Comparison of ENCODE assay signal across 8 cellular contexts in the genomic region with DNA sequence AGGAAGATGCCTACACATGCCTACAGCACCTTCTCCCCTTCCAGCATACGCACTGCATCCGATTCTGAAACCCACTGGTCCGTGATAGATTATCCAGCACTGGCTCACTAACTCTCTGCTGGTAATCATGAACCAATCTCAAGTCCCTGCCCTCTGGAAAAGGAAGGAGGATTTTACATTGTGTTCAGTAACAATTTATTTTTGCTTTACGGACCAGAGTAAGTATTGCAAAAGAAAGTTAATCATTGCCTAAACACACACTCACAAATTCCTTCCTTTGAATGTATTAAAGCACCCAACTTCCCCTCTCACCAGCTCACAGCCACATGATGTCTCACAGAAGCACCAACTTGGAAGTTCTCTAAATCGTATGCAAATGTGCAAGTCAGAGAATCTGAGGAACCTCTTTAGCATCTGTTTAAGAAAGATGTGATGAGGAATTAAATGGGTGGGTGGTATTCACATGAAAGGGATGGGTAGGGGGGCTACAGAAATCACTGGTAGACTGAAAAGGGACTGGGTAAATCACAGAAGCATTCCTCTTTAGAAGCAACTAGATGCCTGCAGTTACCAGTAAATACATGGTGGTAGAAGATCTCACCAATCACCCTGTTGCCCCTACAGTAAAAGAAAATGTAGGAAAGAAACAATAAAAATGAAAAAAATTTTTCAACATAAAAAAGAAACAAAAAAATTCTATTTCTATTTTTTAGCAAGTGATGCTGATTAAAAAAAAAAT. TPM values are rescaled to one million over a fixed set of nuclear protein-coding genes. Genes with fewer than 3 reads are reported as not detected.
A peak's percentile ranks its signal among the peaks of the same experiment; 100 is the strongest.
DNase-seq lines count a peak whose midpoint lies in the region; ATAC-seq lines count a peak whose summit lies in the region.

No MANE protein-coding gene starts in this region.

- POLR2A ChIA-PET in activated CD4-positive, alpha-beta T cell treated with anti-CD3 and anti-CD28 coated beads for 36 hours (lab: Charles Lee), result no interaction called here

- H3K9me3 ChIP-seq in adipocyte (ENCODE audit: control insufficient read depth, low read length), result no peaks in the 10 kb centered on the region

- H3K4me1 ChIP-seq in adipocyte (ENCODE audit: control insufficient read depth, insufficient read depth, low read length), result peaks cover 33% of the 10 kb centered on the region

- H3K27me3 Mint-ChIP-seq in activated CD4-positive, alpha-beta T cell treated with anti-CD3 and anti-CD28 coated beads for 36 hours, result no peaks in the 10 kb centered on the region

- H3K27ac Mint-ChIP-seq in activated CD4-positive, alpha-beta T cell treated with anti-CD3 and anti-CD28 coated beads for 36 hours, result peak overlapping the region; percentile 66

- peak; percentile 81 for ATAC-seq in activated CD4-positive, alpha-beta T cell treated with anti-CD3 and anti-CD28 coated beads for 36 hours
- no peak for ATAC-seq in HG02970 (IDR thresholded peaks at IDR 0.05; ENCODE audit: low FRiP score, unreplicated experiment)
- no peak for ATAC-seq in GM21390 (IDR thresholded peaks at IDR 0.05; ENCODE audit: unreplicated experiment)

- peak overlapping the region; percentile 4 for H3K4me3 ChIP-seq in adipocyte (ENCODE audit: low read length)

- peaks cover 5% of the 10 kb centered on the region for H3K36me3 Mint-ChIP-seq in activated CD4-positive, alpha-beta T cell treated with anti-CD3 and anti-CD28 coated beads for 36 hours (ENCODE audit: low read depth)

- intact Hi-C loops in activated CD4-positive, alpha-beta T cell treated with anti-CD3 and anti-CD28 coated beads for 36 hours (cut with DNase I, micrococcal nuclease), result no loop called here

- H3K27ac ChIP-seq in substantia nigra (ENCODE audit: low read depth, low read length, poor library complexity, severe bottlenecking), result peak overlapping the region; percentile 32

- CTCF ChIA-PET in activated CD4-positive, alpha-beta T cell treated with anti-CD3 and anti-CD28 coated beads for 36 hours (lab: Charles Lee), result interaction anchor here (3.4 kb wide), 1 partner anchor 12 kb away, joined by 19 read pairs; no protein-coding TSS in a partner anchor

- no peaks in the 10 kb centered on the region for H3K36me3 ChIP-seq in adipocyte (ENCODE audit: control insufficient read depth, insufficient read depth, low read length, severe bottlenecking)

- H3K4me3 Mint-ChIP-seq in activated CD4-positive, alpha-beta T cell treated with anti-CD3 and anti-CD28 coated beads for 36 hours, result peak overlapping the region; percentile 50

- no peaks in the 10 kb centered on the region for H3K27me3 ChIP-seq in adipocyte (replicated peaks; ENCODE audit: control insufficient read depth, insufficient read depth, low read length)

- no peak for DNase-seq in activated CD4-positive, alpha-beta T cell treated with anti-CD3 and anti-CD28 coated beads for 36 hours
- DNase-seq in activated CD4-positive, alpha-beta T cell treated with anti-CD3 and anti-CD28 coated beads for 48 hours, result no peak
- peak; percentile 81 for DNase-seq in adipocyte (ENCODE audit: low read depth)
- DNase-seq in kidney glomerular epithelial cell (lab: John Stamatoyannopoulos, UW), result peak; percentile 99
- peak in 7 of 49 donors; percentile 7 to 42 (median 20) for DNase-seq in substantia nigra (lab: John Stamatoyannopoulos, UW)
- no peak for DNase-seq in NCI-H1105 (lab: John Stamatoyannopoulos, UW)

- peaks cover 55% of the 10 kb centered on the region for H3K4me1 Mint-ChIP-seq in activated CD4-positive, alpha-beta T cell treated with anti-CD3 and anti-CD28 coated beads for 36 hours

- H3K9me3 Mint-ChIP-seq in activated CD4-positive, alpha-beta T cell treated with anti-CD3 and anti-CD28 coated beads for 36 hours (ENCODE audit: low read depth), result no peaks in the 10 kb centered on the region

- no peak overlapping the region for H3K9ac ChIP-seq in adipocyte (ENCODE audit: low read length)

RNA-seq across cellular contexts. Expression of gene GNAQ, which starts 8.4 kb away (rescaled TPM):
- 10 to 100 TPM; 22.8 to 24.7 TPM for total RNA-seq in activated CD4-positive, alpha-beta T cell treated with anti-CD3 and anti-CD28 coated beads for 36 hours

Comparison
In these comparisons a context has a peak if more than half of its experiments do, and no peak if none do; other contexts are left out.
1. DNase-seq: peak in adipocyte (single experiment) and kidney glomerular epithelial cell (single experiment); none in activated CD4-positive, alpha-beta T cell treated with anti-CD3 and anti-CD28 coated beads for 36 hours (single experiment), activated CD4-positive, alpha-beta T cell treated with anti-CD3 and anti-CD28 coated beads for 48 hours (single experiment) and NCI-H1105 (single experiment).